Comparison of ENCODE assay signal across 27 cellular contexts in genomic region chrX:17567173-17567572, GRCh38.
DNase-seq lines count a peak whose midpoint lies in the region; ATAC-seq and TF ChIP-seq lines count a peak whose summit lies in the region.
"Had no signal": no experiment of that assay in that cellular context is flagged by ENCODE, and none has a peak within 500 bp of the region (broad histone marks: within the 10 kb centered on the region; RNA-seq: fewer than 3 reads in every experiment).

No MANE protein-coding gene starts in this region.

- H3K36me3 Mint-ChIP-seq in type B pancreatic cell: no peaks in the 10 kb centered on the region
- no peaks in the 10 kb centered on the region for H3K36me3 Mint-ChIP-seq in stimulated activated naive B cell treated with anti-CD40 and anti-IgM and Interleukin-4, amounts not matched to agents 10 μg/mL and 1 μg/mL and 100 μg/mL, for 72 hours
- H3K36me3 Mint-ChIP-seq: activated naive CD4-positive, alpha-beta T cell treated with anti-CD3 and anti-CD28 coated beads, Interleukin-2, amount 50 U/mL, for 72 hours; immature natural killer cell; natural killer cell; WTC11 had no signal

- peak overlapping the region in 4 of 5 donors; percentile 70 to 78 (median 72) for H3K27ac ChIP-seq in adrenal gland
- peak overlapping the region; percentile 45 for H3K27ac ChIP-seq in right cardiac atrium (ENCODE audit: low read length)
- H3K27ac ChIP-seq: upper lobe of right lung had no signal

- in situ Hi-C loops in G401 (cut with HindIII; ENCODE audit: low sequenced_read_pairs): no loop called here

- no peaks in the 10 kb centered on the region for H3K36me3 ChIP-seq in adrenal gland (replicated peaks in 1 of 2)
- H3K36me3 ChIP-seq: upper lobe of right lung had no signal

- H3K27me3 ChIP-seq in adrenal gland (no peaks in the 10 kb centered on the region), right cardiac atrium (ENCODE audit: control insufficient read depth, insufficient read depth) (no peaks in the 10 kb centered on the region)
- H3K27me3 ChIP-seq: upper lobe of right lung had no signal

- no peak for TF ChIP-seq CTCF in adrenal gland (IDR thresholded peaks at IDR 0.05)
- no peak for TF ChIP-seq CTCF in type B pancreatic cell (conservative IDR thresholded peaks at IDR 0.05)

- DNase-seq in G401 (ENCODE audit: low spot score) (peak; percentile 92), adrenal gland (peak; percentile 44 to 79 (median 68)), right cardiac atrium (no peak), sciatic nerve (ENCODE audit: low spot score) (no peak), type B pancreatic cell (ENCODE audit: extremely low spot score, unreplicated experiment) (no peak), NCI-H345 (lab: John Stamatoyannopoulos, UW) (no peak), DMS53 treated with DMSO at 0.1 percent for 48 hours (lab: John Stamatoyannopoulos, UW; ENCODE audit: unreplicated experiment) (no peak)
- DNase-seq in stimulated activated naive B cell treated with anti-CD40 and anti-IgM and Interleukin-4, amounts not matched to agents 10 μg/mL and 1 μg/mL and 100 μg/mL, for 72 hours: no peak
- DNase-seq: activated CD8-positive, alpha-beta T cell treated with anti-CD3 and anti-CD28 coated beads for 36 hours; activated T-cell treated with anti-CD3 and anti-CD28 coated beads, Interleukin-2, amount 50 U/mL, for 4 hours; COR-L47; erythroblast; glutamatergic neuron; HCEC 1CT; immature natural killer cell; KG1; mammary epithelial cell; natural killer cell; NCI-H1092; NCI-H524; SIG-M5; stimulated activated naive CD4-positive, alpha-beta T cell treated with Interleukin-2 at 50 U/mL for 16 hours; upper lobe of right lung had no signal

- ATAC-seq in right cardiac atrium (peak in 1 of 2 donors; percentile 55), sciatic nerve (peak; percentile 56)
- ATAC-seq in stimulated activated naive B cell treated with anti-CD40 and anti-IgM and Interleukin-4, amounts not matched to agents 10 μg/mL and 1 μg/mL and 100 μg/mL, for 72 hours (replicated peaks): no peak
- ATAC-seq: activated CD8-positive, alpha-beta T cell treated with anti-CD3 and anti-CD28 coated beads for 36 hours; activated naive CD4-positive, alpha-beta T cell treated with anti-CD3 and anti-CD28 coated beads, Interleukin-2, amount 50 U/mL, for 72 hours; activated T-cell treated with anti-CD3 and anti-CD28 coated beads, Interleukin-2, amount 50 U/mL, for 4 hours; natural killer cell; upper lobe of right lung; WTC11 had no signal

- peaks cover 4% of the 10 kb centered on the region for H3K27me3 Mint-ChIP-seq in type B pancreatic cell
- H3K27me3 Mint-ChIP-seq in stimulated activated naive B cell treated with anti-CD40 and anti-IgM and Interleukin-4, amounts not matched to agents 10 μg/mL and 1 μg/mL and 100 μg/mL, for 72 hours: peaks cover 5 to 7% of the 10 kb centered on the region in 2 donors
- H3K27me3 Mint-ChIP-seq: activated CD8-positive, alpha-beta T cell treated with anti-CD3 and anti-CD28 coated beads for 36 hours; progenitor cell of endocrine pancreas had no signal

- H3K9me3 ChIP-seq in adrenal gland (replicated peaks in 1 of 3): no peaks in the 10 kb centered on the region
- H3K9me3 ChIP-seq in right cardiac atrium (ENCODE audit: control insufficient read depth, low read length): no peaks in the 10 kb centered on the region
- H3K9me3 ChIP-seq: upper lobe of right lung had no signal

- no peak overlapping the region for H3K4me3 ChIP-seq in adrenal gland
- no peak overlapping the region for H3K4me3 ChIP-seq in right cardiac atrium (ENCODE audit: low read length)
- H3K4me3 ChIP-seq: upper lobe of right lung had no signal

- intact Hi-C loops in adrenal gland (cut with DNase I) (no loop called here), right cardiac atrium (cut with DNase I) (no loop called here), sciatic nerve (cut with DNase I) (no loop called here)

- no peak overlapping the region for H3K4me3 Mint-ChIP-seq in type B pancreatic cell
- H3K4me3 Mint-ChIP-seq in stimulated activated naive B cell treated with anti-CD40 and anti-IgM and Interleukin-4, amounts not matched to agents 10 μg/mL and 1 μg/mL and 100 μg/mL, for 72 hours: no peak overlapping the region
- H3K4me3 Mint-ChIP-seq: activated CD8-positive, alpha-beta T cell treated with anti-CD3 and anti-CD28 coated beads for 36 hours; activated T-cell treated with anti-CD3 and anti-CD28 coated beads, Interleukin-2, amount 50 U/mL, for 4 hours; immature natural killer cell; natural killer cell; T-helper 1 cell treated with Interleukin-12 subunit alpha and Interleukin-12 subunit beta and Interleukin-4 antibody, amounts not matched to agents 30 μg/mL and 1 μg/mL, for 36 hours; WTC11 had no signal

- H3K4me1 ChIP-seq in adrenal gland (replicated peaks in 1 of 2) (peaks cover 0 to 19% of the 10 kb centered on the region in 2 donors), right cardiac atrium (ENCODE audit: control insufficient read depth, insufficient read depth, low read length) (peaks cover 3% of the 10 kb centered on the region)
- H3K4me1 ChIP-seq: upper lobe of right lung had no signal

- WGBS in adrenal gland, 4 donors: 17 to 47% (median 32%) methylated on average over 4 to 8 of the region's 8 CpGs
- WGBS in right cardiac atrium: 25% methylated on average over 8 of the region's 8 CpGs

- no peak overlapping the region for H3K27ac Mint-ChIP-seq in type B pancreatic cell
- H3K27ac Mint-ChIP-seq in stimulated activated naive B cell treated with anti-CD40 and anti-IgM and Interleukin-4, amounts not matched to agents 10 μg/mL and 1 μg/mL and 100 μg/mL, for 72 hours: no peak overlapping the region
- H3K27ac Mint-ChIP-seq: activated CD8-positive, alpha-beta T cell treated with anti-CD3 and anti-CD28 coated beads for 36 hours; activated naive CD4-positive, alpha-beta T cell treated with anti-CD3 and anti-CD28 coated beads, Interleukin-2, amount 50 U/mL, for 72 hours; immature natural killer cell; natural killer cell; progenitor cell of endocrine pancreas; T-helper 1 cell treated with Interleukin-12 subunit alpha and Interleukin-12 subunit beta and Interleukin-4 antibody, amounts not matched to agents 30 μg/mL and 1 μg/mL, for 36 hours; WTC11 had no signal

- TF ChIP-seq POLR2A in adrenal gland (IDR thresholded peaks at IDR 0.05): peak in 1 of 2 donors; percentile 29

- H3K9me3 Mint-ChIP-seq in type B pancreatic cell: no peaks in the 10 kb centered on the region
- H3K9me3 Mint-ChIP-seq in stimulated activated naive B cell treated with anti-CD40 and anti-IgM and Interleukin-4, amounts not matched to agents 10 μg/mL and 1 μg/mL and 100 μg/mL, for 72 hours: peaks cover 0 to 2% of the 10 kb centered on the region in 2 donors
- H3K9me3 Mint-ChIP-seq: activated CD8-positive, alpha-beta T cell treated with anti-CD3 and anti-CD28 coated beads for 36 hours; activated naive CD4-positive, alpha-beta T cell treated with anti-CD3 and anti-CD28 coated beads, Interleukin-2, amount 50 U/mL, for 72 hours; activated T-cell treated with anti-CD3 and anti-CD28 coated beads, Interleukin-2, amount 50 U/mL, for 4 hours; T-helper 1 cell treated with Interleukin-12 subunit alpha and Interleukin-12 subunit beta and Interleukin-4 antibody, amounts not matched to agents 30 μg/mL and 1 μg/mL, for 36 hours had no signal

- peaks cover 20% of the 10 kb centered on the region for H3K4me1 Mint-ChIP-seq in type B pancreatic cell (ENCODE audit: unreplicated experiment)
- no peaks in the 10 kb centered on the region for H3K4me1 Mint-ChIP-seq in stimulated activated naive B cell treated with anti-CD40 and anti-IgM and Interleukin-4, amounts not matched to agents 10 μg/mL and 1 μg/mL and 100 μg/mL, for 72 hours
- H3K4me1 Mint-ChIP-seq: immature natural killer cell had no signal

Comparison
In these comparisons a context has a peak if more than half of its experiments do, and no peak if none do; other contexts are left out.
1. DNase-seq: peak in G401 (single experiment) and adrenal gland (7 of 7); none in right cardiac atrium (0 of 3), sciatic nerve (single experiment), type B pancreatic cell (single experiment), NCI-H345 (single experiment), DMS53 treated with DMSO at 0.1 percent for 48 hours (single experiment) and stimulated activated naive B cell treated with anti-CD40 and anti-IgM and Interleukin-4, amounts not matched to agents 10 μg/mL and 1 μg/mL and 100 μg/mL, for 72 hours (single experiment).